In genomic region chr22:19590696-19591095, GRCh38 we compare ENCODE assay signal across 20 cellular contexts.
DNase-seq lines count a peak whose midpoint lies in the region; ATAC-seq, FAIRE-seq and TF ChIP-seq lines count a peak whose summit lies in the region.
"Had no signal": no experiment of that assay in that cellular context is flagged by ENCODE, and none has a peak within 500 bp of the region (broad histone marks: within the 10 kb centered on the region; RNA-seq: fewer than 3 reads in every experiment).

No MANE protein-coding gene starts in this region.

- POLR2A ChIA-PET in GM10248 (lab: Yijun Ruan, JAX), result no interaction called here

- peak; percentile 4 for DNase-seq in GM10248 (ENCODE audit: extremely low spot score)
- peak; percentile 6 for DNase-seq in NCI-H146 treated with DMSO at 0.1 percent for 48 hours (lab: John Stamatoyannopoulos, UW; ENCODE audit: unreplicated experiment)
- peak; percentile 59 for DNase-seq in kidney
- DNase-seq in urothelium cell line (ENCODE audit: low spot score), result no peak
- DNase-seq in activated T-helper 2 cell treated with anti-CD3 and anti-CD28 coated beads, Interferon-gamma antibody, Interleukin-2, Interleukin-4, amounts not matched to agents 10 μg/mL and 5 μg/mL and 100 μg/mL, durations not matched to agents 14 hours and 24 hours and 36 hours (ENCODE audit: low spot score), result no peak
- DNase-seq in right lobe of liver, result no peak
- DNase-seq: 8988T; CD4-positive, alpha-beta memory T cell; DMS79 treated with DMSO at 0.1 percent for 48 hours; GF-D8; HFFc6; KG1 had no signal

- H3K27me3 Mint-ChIP-seq in activated T-helper 2 cell treated with anti-CD3 and anti-CD28 coated beads, Interferon-gamma antibody, Interleukin-2, Interleukin-4, amounts not matched to agents 10 μg/mL and 5 μg/mL and 100 μg/mL, durations not matched to agents 14 hours and 24 hours and 36 hours (ENCODE audit: low read depth), result peaks cover 6% of the 10 kb centered on the region

- no peak for TF ChIP-seq POLR2A in right lobe of liver (IDR thresholded peaks at IDR 0.05)

- H3K4me3 ChIP-seq in kidney (ENCODE audit: low read length in 2 of 2) (no peak overlapping the region), right lobe of liver (no peak overlapping the region)
- H3K4me3 ChIP-seq: BLaER1 had no signal

- no peaks in the 10 kb centered on the region for H3K27me3 ChIP-seq in right lobe of liver
- H3K27me3 ChIP-seq: BLaER1 had no signal

- no peak for ATAC-seq in GM21515 (IDR thresholded peaks at IDR 0.05; ENCODE audit: unreplicated experiment)
- ATAC-seq in right lobe of liver, result no peak
- ATAC-seq: HCT116 had no signal

- CTCF ChIA-PET in GM10248 (lab: Yijun Ruan, JAX), result interaction anchor here (1.2 to 3.1 kb wide), 2 partner anchors 20 to 40 kb away, joined by 3 to 9 read pairs; no protein-coding TSS in a partner anchor

- WGBS in right lobe of liver (ENCODE audit: insufficient coverage, low coverage, low lambda C conversion rate, missing lambda C conversion rate), result no CpG with 5 or more reads among the region's 5 CpGs

- H3K9me3 ChIP-seq in kidney (ENCODE audit: control insufficient read depth in 1 of 2, low read length in 2 of 2) (no peaks in the 10 kb centered on the region), right lobe of liver (no peaks in the 10 kb centered on the region)
- H3K9me3 ChIP-seq: BLaER1 had no signal

- H3K36me3 ChIP-seq in kidney (ENCODE audit: control insufficient read depth in 1 of 2, insufficient read depth in 2 of 2, low read length in 2 of 2), result no peaks in the 10 kb centered on the region
- no peaks in the 10 kb centered on the region for H3K36me3 ChIP-seq in right lobe of liver
- H3K36me3 ChIP-seq: BLaER1 had no signal

- FAIRE-seq in kidney (lab: Jason Lieb, UNC) (no peak), urothelium cell line (lab: Jason Lieb, UNC) (peak; percentile 93)
- FAIRE-seq: GM12891, GM18507, HTR-8/SVneo had no signal

- H3K27ac ChIP-seq in kidney (ENCODE audit: low read depth in 2 of 2, low read length in 2 of 2) (no peak overlapping the region), right lobe of liver (no peak overlapping the region)
- H3K27ac ChIP-seq: BLaER1 had no signal

- no peak overlapping the region for H3K9ac ChIP-seq in kidney (ENCODE audit: low read length in 2 of 2)
- H3K9ac ChIP-seq: BLaER1 had no signal

- H3K4me3 Mint-ChIP-seq in activated T-helper 2 cell treated with anti-CD3 and anti-CD28 coated beads, Interferon-gamma antibody, Interleukin-2, Interleukin-4, amounts not matched to agents 10 μg/mL and 5 μg/mL and 100 μg/mL, durations not matched to agents 14 hours and 24 hours and 36 hours (ENCODE audit: low read depth), result no peak overlapping the region
- H3K4me3 Mint-ChIP-seq: CD14-positive monocyte; CD4-positive, alpha-beta memory T cell; HFFc6; IgD-negative memory B cell had no signal

- H3K9me3 Mint-ChIP-seq in activated T-helper 2 cell treated with anti-CD3 and anti-CD28 coated beads, Interferon-gamma antibody, Interleukin-2, Interleukin-4, amounts not matched to agents 10 μg/mL and 5 μg/mL and 100 μg/mL, durations not matched to agents 14 hours and 24 hours and 36 hours, result no peaks in the 10 kb centered on the region
- H3K9me3 Mint-ChIP-seq: CD14-positive monocyte; CD4-positive, alpha-beta memory T cell; HFFc6; IgD-negative memory B cell had no signal

- no peaks in the 10 kb centered on the region for H3K36me3 Mint-ChIP-seq in activated T-helper 2 cell treated with anti-CD3 and anti-CD28 coated beads, Interferon-gamma antibody, Interleukin-2, Interleukin-4, amounts not matched to agents 10 μg/mL and 5 μg/mL and 100 μg/mL, durations not matched to agents 14 hours and 24 hours and 36 hours (ENCODE audit: low read depth)
- H3K36me3 Mint-ChIP-seq: CD14-positive monocyte; CD4-positive, alpha-beta memory T cell had no signal

- TF ChIP-seq CTCF in GM10248 (IDR thresholded peaks at IDR 0.05; ENCODE audit: control extremely low read depth, extremely low read depth, low read depth, missing control alignments) (no peak), kidney (IDR thresholded peaks at IDR 0.05; ENCODE audit: borderline replicate concordance, extremely low read depth, insufficient read depth) (no peak), right lobe of liver (IDR thresholded peaks at IDR 0.05) (no peak)

- H3K27ac Mint-ChIP-seq in activated T-helper 2 cell treated with anti-CD3 and anti-CD28 coated beads, Interferon-gamma antibody, Interleukin-2, Interleukin-4, amounts not matched to agents 10 μg/mL and 5 μg/mL and 100 μg/mL, durations not matched to agents 14 hours and 24 hours and 36 hours, result no peak overlapping the region
- H3K27ac Mint-ChIP-seq: CD14-positive monocyte, HFFc6, IgD-negative memory B cell had no signal

- intact Hi-C loops in kidney (cut with DNase I) (no loop called here), right lobe of liver (cut with DNase I) (no loop called here)
- intact Hi-C loops in activated T-helper 2 cell treated with anti-CD3 and anti-CD28 coated beads, Interferon-gamma antibody, Interleukin-2, Interleukin-4, amounts not matched to agents 10 μg/mL and 5 μg/mL and 100 μg/mL, durations not matched to agents 14 hours and 24 hours and 36 hours (cut with micrococcal nuclease), result no loop called here

- H3K4me1 ChIP-seq in kidney (ENCODE audit: control insufficient read depth in 1 of 2, insufficient read depth in 1 of 2, low read depth in 1 of 2, low read length in 2 of 2) (no peaks in the 10 kb centered on the region), right lobe of liver (no peaks in the 10 kb centered on the region)
- H3K4me1 ChIP-seq: BLaER1 had no signal

- peaks cover 1% of the 10 kb centered on the region for H3K4me1 Mint-ChIP-seq in activated T-helper 2 cell treated with anti-CD3 and anti-CD28 coated beads, Interferon-gamma antibody, Interleukin-2, Interleukin-4, amounts not matched to agents 10 μg/mL and 5 μg/mL and 100 μg/mL, durations not matched to agents 14 hours and 24 hours and 36 hours (ENCODE audit: low read depth)
- H3K4me1 Mint-ChIP-seq: CD14-positive monocyte had no signal

Comparison
In these comparisons a context has a peak if more than half of its experiments do, and no peak if none do; other contexts are left out.
1. DNase-seq: peak in GM10248 (single experiment), NCI-H146 treated with DMSO at 0.1 percent for 48 hours (single experiment) and kidney (single experiment); none in urothelium cell line (single experiment), activated T-helper 2 cell treated with anti-CD3 and anti-CD28 coated beads, Interferon-gamma antibody, Interleukin-2, Interleukin-4, amounts not matched to agents 10 μg/mL and 5 μg/mL and 100 μg/mL, durations not matched to agents 14 hours and 24 hours and 36 hours (single experiment) and right lobe of liver (0 of 3).